Comparison of ENCODE assay signal across 1 cellular context in genomic region chr19:19647037-19647835, GRCh38.
TF ChIP-seq lines count a peak whose summit lies in the region.

No MANE protein-coding gene starts in this region.

TF ChIP-seq in HepG2, 621 proteins besides CTCF, POLR2A, EP300 and RAD21:
- peak; percentile 53 for TF ChIP-seq AGO2 (optimal IDR thresholded peaks at IDR 0.05; ENCODE audit: low read depth, low read length)
- TF ChIP-seq ZNF207 (IDR thresholded peaks at IDR 0.05; ENCODE audit: borderline replicate concordance) = no peak
